In the genomic region with DNA sequence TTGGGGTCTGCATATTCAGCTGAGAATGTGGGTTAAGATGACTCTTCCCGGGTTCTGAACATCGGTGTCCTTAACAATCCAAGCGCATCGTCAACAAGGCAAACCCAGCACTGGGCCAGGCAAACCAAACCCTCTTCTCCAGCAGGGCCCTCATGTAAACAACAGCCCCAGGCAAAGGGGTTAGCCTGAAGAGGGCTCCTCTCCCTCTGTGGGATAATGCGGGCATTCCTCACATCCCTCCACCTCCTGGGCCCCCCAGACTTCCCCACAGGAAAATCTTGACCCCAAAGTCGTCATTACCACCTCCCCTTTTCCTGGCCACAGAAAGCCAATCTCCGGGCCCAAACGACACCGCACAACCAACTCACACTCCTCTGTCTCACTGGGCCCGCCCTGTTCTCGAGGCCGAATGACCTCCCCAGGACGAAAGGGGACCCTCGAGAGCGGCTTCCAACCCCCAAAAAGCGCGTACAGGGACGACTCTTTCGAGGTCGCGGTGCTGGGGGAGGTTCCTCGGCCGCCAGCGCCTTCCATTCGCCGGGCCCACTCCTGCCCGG, we compare ENCODE assay signal across 8 cellular contexts. TPM values are rescaled to one million over a fixed set of nuclear protein-coding genes. Genes with fewer than 3 reads are reported as not detected.
DNase-seq lines count a peak whose midpoint lies in the region; ATAC-seq, FAIRE-seq and TF ChIP-seq lines count a peak whose summit lies in the region.

No MANE protein-coding gene starts in this region.

- H3K4me1 Mint-ChIP-seq in naive thymus-derived CD4-positive, alpha-beta T cell, result peaks cover 36 to 73% (median 71%) of the 10 kb centered on the region in 7 donors

- dilution Hi-C loops in endothelial cell of umbilical vein (cut with MboI; ENCODE audit: extremely low pct_ligation_motif_present, low sequenced_read_pairs), result no loop called here

- H4K20me1 ChIP-seq in endothelial cell of umbilical vein (replicated peaks; ENCODE audit: control insufficient read depth, extremely low read depth, insufficient read depth, low read length), result no peaks in the 10 kb centered on the region

- H3K4me2 ChIP-seq in endothelial cell of umbilical vein (ENCODE audit: insufficient read depth, low read length), result peak overlapping the region; percentile 93

- no peak for TF ChIP-seq POLR2A in endothelial cell of umbilical vein (IDR thresholded peaks at IDR 0.05; ENCODE audit: low read depth, low read length)

- intact Hi-C loops in endothelial cell of umbilical vein (cut with micrococcal nuclease), result loop anchor here (2.0 to 10.0 kb wide), 2 partner anchors 38 to 78 kb away; a partner anchor contains a TSS
- intact Hi-C loops in naive thymus-derived CD4-positive, alpha-beta T cell (cut with micrococcal nuclease), result loop anchor here (2.0 to 5.0 kb wide), 5 partner anchors 35 to 492 kb away; a partner anchor contains a TSS

- BruUV-seq in endothelial cell of umbilical vein (replicated peaks; lab: Mats Ljungman, UMichigan), result TSS peak; percentile 45

- H3K9ac ChIP-seq in endothelial cell of umbilical vein (replicated peaks; ENCODE audit: extremely low read depth, insufficient read depth, low read length), result peak overlapping the region; percentile 90

- H3K27me3 ChIP-seq in endothelial cell of umbilical vein (ENCODE audit: control insufficient read depth in 2 of 2, insufficient read depth in 2 of 2, low read length in 2 of 2), result no peaks in the 10 kb centered on the region
- no peaks in the 10 kb centered on the region for H3K27me3 ChIP-seq in naive thymus-derived CD4-positive, alpha-beta T cell (ENCODE audit: control insufficient read depth in 2 of 2, insufficient read depth in 2 of 2, low read length in 2 of 2)

- peaks cover 10% of the 10 kb centered on the region for H3K4me1 ChIP-seq in endothelial cell of umbilical vein (ENCODE audit: control insufficient read depth, extremely low read depth, insufficient read depth, low read length)
- H3K4me1 ChIP-seq in naive thymus-derived CD4-positive, alpha-beta T cell (ENCODE audit: control insufficient read depth in 2 of 2, insufficient read depth in 2 of 2, low read length in 2 of 2), result peaks cover 27 to 30% of the 10 kb centered on the region in 2 donors

- no peak for DNase-seq in AG04449 (ENCODE audit: low read depth, low spot score)
- peak; percentile 14 for DNase-seq in SK-MEL-5 (ENCODE audit: low read depth, low spot score)
- DNase-seq in endothelial cell of umbilical vein (ENCODE audit: low read depth, low spot score), result peak; percentile 49
- DNase-seq in naive thymus-derived CD4-positive, alpha-beta T cell, result peak in 1 of 9 donors; percentile 6
- DNase-seq in putamen (ENCODE audit: low spot score), result no peak

- POLR2A ChIA-PET in AG04449 (lab: Yijun Ruan, JAX), result interaction anchor here (1.4 kb wide), 1 partner anchor 29 kb away, joined by 8 read pairs; a partner anchor contains a TSS
- POLR2A ChIA-PET in endothelial cell of umbilical vein (lab: Charles Lee), result no interaction called here
- POLR2A ChIA-PET in naive thymus-derived CD4-positive, alpha-beta T cell (lab: Charles Lee), result interaction anchor here (0.6 to 1.8 kb wide), 3 partner anchors 30 to 61 kb away, joined by 3 to 10 read pairs (median 3); a partner anchor contains a TSS

- TF ChIP-seq CTCF in AG04449 (IDR thresholded peaks at IDR 0.05; ENCODE audit: insufficient read depth, low read length, missing control alignments) (no peak), endothelial cell of umbilical vein (IDR thresholded peaks at IDR 0.05; ENCODE audit: extremely low read depth in 1 of 2, insufficient read depth in 1 of 2, low read depth in 1 of 2, low read length in 2 of 2) (no peak)

- CTCF ChIA-PET in AG04449 (lab: Yijun Ruan, JAX), result interaction anchor here (0.7 to 11.7 kb wide), 4 partner anchors 16 to 52 kb away, joined by 3 to 150 read pairs (median 4); a partner anchor contains a TSS
- CTCF ChIA-PET in endothelial cell of umbilical vein (lab: Charles Lee), result interaction anchor here (1.7 to 2.2 kb wide), 2 partner anchors 53 to 60 kb away, joined by 6 to 21 read pairs; a partner anchor contains a TSS
- CTCF ChIA-PET in naive thymus-derived CD4-positive, alpha-beta T cell (lab: Charles Lee), result interaction anchor here (0.6 to 1.2 kb wide), 2 partner anchors 53 to 486 kb away, joined by 5 read pairs; no protein-coding TSS in a partner anchor

- peak overlapping the region; percentile 77 for H2AFZ ChIP-seq in endothelial cell of umbilical vein (ENCODE audit: low read depth, low read length)

- ATAC-seq in GM19351 (IDR thresholded peaks at IDR 0.05; ENCODE audit: unreplicated experiment) (peak; percentile 5), GM19397 (IDR thresholded peaks at IDR 0.05; ENCODE audit: unreplicated experiment) (no peak), GM18517 (IDR thresholded peaks at IDR 0.05; ENCODE audit: unreplicated experiment) (no peak)
- no peak for ATAC-seq in naive thymus-derived CD4-positive, alpha-beta T cell

- peaks cover 0 to 28% (median 13%) of the 10 kb centered on the region in 5 donors for H3K36me3 Mint-ChIP-seq in naive thymus-derived CD4-positive, alpha-beta T cell

- H3K9me3 Mint-ChIP-seq in naive thymus-derived CD4-positive, alpha-beta T cell, result peaks cover 0 to 3% (median 0%) of the 10 kb centered on the region in 11 donors

- in situ Hi-C loops in SK-MEL-5 (cut with HindIII; ENCODE audit: low pct_unique_long_range_greater_than_20kb, low sequenced_read_pairs), result no loop called here

- H3K27ac Mint-ChIP-seq in naive thymus-derived CD4-positive, alpha-beta T cell, result peak overlapping the region; percentile 91 to 99 (median 98)

- no peaks in the 10 kb centered on the region for H3K9me1 ChIP-seq in endothelial cell of umbilical vein (replicated peaks; ENCODE audit: control insufficient read depth, extremely low read depth, insufficient read depth, low read length)

- H3K27me3 Mint-ChIP-seq in naive thymus-derived CD4-positive, alpha-beta T cell, result no peaks in the 10 kb centered on the region

- H3K4me3 ChIP-seq in AG04449 (ENCODE audit: low read depth, low read length) (peak overlapping the region; percentile 95), endothelial cell of umbilical vein (replicated peaks in 1 of 3; ENCODE audit: insufficient read depth in 1 of 3, low read depth in 1 of 3, low read length in 3 of 3) (peak overlapping the region; percentile 67 to 85 (median 76))
- H3K4me3 ChIP-seq in naive thymus-derived CD4-positive, alpha-beta T cell (ENCODE audit: low read length), result peak overlapping the region; percentile 84

- H3K9me3 ChIP-seq in endothelial cell of umbilical vein (replicated peaks; ENCODE audit: control insufficient read depth, insufficient read depth, low read length), result no peaks in the 10 kb centered on the region
- no peaks in the 10 kb centered on the region for H3K9me3 ChIP-seq in naive thymus-derived CD4-positive, alpha-beta T cell (ENCODE audit: control insufficient read depth in 2 of 3, low read length in 3 of 3)

- H3K27ac ChIP-seq in endothelial cell of umbilical vein (ENCODE audit: insufficient read depth, low read depth, low read length), result peak overlapping the region; percentile 40
- peak overlapping the region; percentile 99 for H3K27ac ChIP-seq in naive thymus-derived CD4-positive, alpha-beta T cell (ENCODE audit: low read depth, low read length)

- peak; percentile 74 for FAIRE-seq in endothelial cell of umbilical vein (lab: Jason Lieb, UNC)

- H3K79me2 ChIP-seq in endothelial cell of umbilical vein (ENCODE audit: control insufficient read depth, insufficient read depth, low read length), result peaks cover 50% of the 10 kb centered on the region

- peaks cover 1 to 5% of the 10 kb centered on the region in 2 experiments for H3K36me3 ChIP-seq in endothelial cell of umbilical vein (ENCODE audit: control insufficient read depth in 2 of 2, extremely low read depth in 1 of 2, insufficient read depth in 2 of 2, low read length in 2 of 2)
- H3K36me3 ChIP-seq in naive thymus-derived CD4-positive, alpha-beta T cell (ENCODE audit: control insufficient read depth in 2 of 3, insufficient read depth in 3 of 3, low read length in 3 of 3), result peaks cover 10 to 26% (median 12%) of the 10 kb centered on the region in 3 experiments

- peak overlapping the region; percentile 83 to 100 (median 95) for H3K4me3 Mint-ChIP-seq in naive thymus-derived CD4-positive, alpha-beta T cell

RNA-seq across cellular contexts. Expression of a gene that starts 0.6 kb away (rescaled TPM):
- total RNA-seq in SK-MEL-5 (2014; rRNA removed; shearing (Covaris generic)), result 190 and 218 TPM in 2 replicates
- polyA plus RNA-seq in SK-MEL-5 (2015; cell fraction: cytosol; rRNA removed), result 145 and 168 TPM in 2 replicates
- polyA plus RNA-seq in SK-MEL-5 (2015; cell fraction: nucleus; rRNA removed), result 101 and 129 TPM in 2 replicates
- total RNA-seq in endothelial cell of umbilical vein, result 229 TPM in 2 replicates
- polyA plus RNA-seq in endothelial cell of umbilical vein, result 196 and 230 TPM in 2 replicates
- polyA plus RNA-seq in endothelial cell of umbilical vein (2011; cell fraction: cytosol; rRNA removed), result 195 and 198 TPM in 2 replicates
- polyA plus RNA-seq in endothelial cell of umbilical vein (2011; cell fraction: nucleus; rRNA removed), result 202 and 237 TPM in 2 replicates
- polyA plus RNA-seq in endothelial cell of umbilical vein (2012), result 160 and 171 TPM in 2 replicates
- polyA minus RNA-seq in endothelial cell of umbilical vein, result 417 and 419 TPM in 2 replicates
- 278 TPM for polyA minus RNA-seq in endothelial cell of umbilical vein (2011; cell fraction: cytosol; rRNA and poly(A)+ RNA removed)
- polyA minus RNA-seq in endothelial cell of umbilical vein (2011; cell fraction: nucleus; rRNA and poly(A)+ RNA removed), result 149 and 190 TPM in 2 replicates
- 100 to 1,000 TPM; 153 to 213 (median 160) TPM for total RNA-seq in naive thymus-derived CD4-positive, alpha-beta T cell
- polyA plus RNA-seq in naive thymus-derived CD4-positive, alpha-beta T cell, result 100 to 1,000 TPM; 113 to 125 TPM

RNA-seq across cellular contexts. Expression of a gene that starts 0.7 kb away (rescaled TPM):
- total RNA-seq in SK-MEL-5 (2014; rRNA removed; shearing (Covaris generic)), result 43.2 and 48.6 TPM in 2 replicates
- polyA plus RNA-seq in SK-MEL-5 (2015; cell fraction: cytosol; rRNA removed), result 79.2 and 80.7 TPM in 2 replicates
- 232 TPM in 2 replicates for polyA plus RNA-seq in SK-MEL-5 (2015; cell fraction: nucleus; rRNA removed)
- total RNA-seq in endothelial cell of umbilical vein, result 28.6 and 30.8 TPM in 2 replicates
- polyA plus RNA-seq in endothelial cell of umbilical vein, result 31.7 and 34.0 TPM in 2 replicates
- polyA plus RNA-seq in endothelial cell of umbilical vein (2011; cell fraction: cytosol; rRNA removed), result 16.7 and 21.4 TPM in 2 replicates
- 80.5 and 95.5 TPM in 2 replicates for polyA plus RNA-seq in endothelial cell of umbilical vein (2011; cell fraction: nucleus; rRNA removed)
- 20.7 and 27.4 TPM in 2 replicates for polyA plus RNA-seq in endothelial cell of umbilical vein (2012)
- polyA minus RNA-seq in endothelial cell of umbilical vein, result 24.5 and 26.6 TPM in 2 replicates
- 45.1 TPM for polyA minus RNA-seq in endothelial cell of umbilical vein (2011; cell fraction: cytosol; rRNA and poly(A)+ RNA removed)
- polyA minus RNA-seq in endothelial cell of umbilical vein (2011; cell fraction: nucleus; rRNA and poly(A)+ RNA removed), result 19.1 and 24.2 TPM in 2 replicates
- total RNA-seq in naive thymus-derived CD4-positive, alpha-beta T cell, result 10 to 100 TPM; 36.9 to 59.9 (median 43.3) TPM
- polyA plus RNA-seq in naive thymus-derived CD4-positive, alpha-beta T cell, result 10 to 100 TPM; 24.6 to 30.0 TPM

RNA-seq across cellular contexts. Expression of a gene that starts 29.3 kb away (rescaled TPM):
- total RNA-seq in SK-MEL-5 (2014; rRNA removed; shearing (Covaris generic)), result 15.1 and 20.5 TPM in 2 replicates
- polyA plus RNA-seq in SK-MEL-5 (2015; cell fraction: cytosol; rRNA removed), result 51.5 and 54.5 TPM in 2 replicates
- polyA plus RNA-seq in SK-MEL-5 (2015; cell fraction: nucleus; rRNA removed), result 42.6 and 52.8 TPM in 2 replicates
- 41.6 and 44.0 TPM in 2 replicates for total RNA-seq in endothelial cell of umbilical vein
- 102 and 103 TPM in 2 replicates for polyA plus RNA-seq in endothelial cell of umbilical vein
- 58.9 and 65.6 TPM in 2 replicates for polyA plus RNA-seq in endothelial cell of umbilical vein (2011; cell fraction: cytosol; rRNA removed)
- 62.1 and 63.9 TPM in 2 replicates for polyA plus RNA-seq in endothelial cell of umbilical vein (2011; cell fraction: nucleus; rRNA removed)
- polyA plus RNA-seq in endothelial cell of umbilical vein (2012), result 34.4 and 39.0 TPM in 2 replicates
- 83.3 and 86.3 TPM in 2 replicates for polyA minus RNA-seq in endothelial cell of umbilical vein
- polyA minus RNA-seq in endothelial cell of umbilical vein (2011; cell fraction: cytosol; rRNA and poly(A)+ RNA removed), result 33.6 TPM
- polyA minus RNA-seq in endothelial cell of umbilical vein (2011; cell fraction: nucleus; rRNA and poly(A)+ RNA removed), result 19.2 and 21.5 TPM in 2 replicates
- total RNA-seq in naive thymus-derived CD4-positive, alpha-beta T cell, result 10 to 100 TPM; 37.9 to 47.6 (median 44.2) TPM
- polyA plus RNA-seq in naive thymus-derived CD4-positive, alpha-beta T cell, result 10 to 100 TPM; 62.7 to 73.8 TPM

RNA-seq across cellular contexts. Expression of a gene that starts 29.8 kb away (rescaled TPM):
- total RNA-seq in SK-MEL-5 (2014; rRNA removed; shearing (Covaris generic)), result 37.2 and 38.7 TPM in 2 replicates
- 30.9 and 33.0 TPM in 2 replicates for polyA plus RNA-seq in SK-MEL-5 (2015; cell fraction: cytosol; rRNA removed)
- 79.3 and 87.7 TPM in 2 replicates for polyA plus RNA-seq in SK-MEL-5 (2015; cell fraction: nucleus; rRNA removed)
- 37.9 and 43.6 TPM in 2 replicates for total RNA-seq in endothelial cell of umbilical vein
- polyA plus RNA-seq in endothelial cell of umbilical vein, result 60.0 and 85.1 TPM in 2 replicates
- polyA plus RNA-seq in endothelial cell of umbilical vein (2011; cell fraction: cytosol; rRNA removed), result 48.1 and 55.3 TPM in 2 replicates
- polyA plus RNA-seq in endothelial cell of umbilical vein (2011; cell fraction: nucleus; rRNA removed), result 109 and 119 TPM in 2 replicates
- polyA plus RNA-seq in endothelial cell of umbilical vein (2012), result 37.1 and 52.5 TPM in 2 replicates
- polyA minus RNA-seq in endothelial cell of umbilical vein, result 61.0 and 76.7 TPM in 2 replicates
- 17.6 TPM for polyA minus RNA-seq in endothelial cell of umbilical vein (2011; cell fraction: cytosol; rRNA and poly(A)+ RNA removed)
- 45.5 and 62.4 TPM in 2 replicates for polyA minus RNA-seq in endothelial cell of umbilical vein (2011; cell fraction: nucleus; rRNA and poly(A)+ RNA removed)
- total RNA-seq in naive thymus-derived CD4-positive, alpha-beta T cell, result 10 to 100 TPM; 54.6 to 65.1 (median 59.9) TPM
- polyA plus RNA-seq in naive thymus-derived CD4-positive, alpha-beta T cell, result 10 to 100 TPM; 42.9 to 49.3 TPM

RNA-seq across cellular contexts. Expression of a gene that starts 37.2 kb away (rescaled TPM):
- 0.24 and 0.45 TPM in 2 replicates for total RNA-seq in SK-MEL-5 (2014; rRNA removed; shearing (Covaris generic))
- 0.10 TPM in 1 of 2 replicates, not detected in the other for polyA plus RNA-seq in SK-MEL-5 (2015; cell fraction: cytosol; rRNA removed)
- polyA plus RNA-seq in SK-MEL-5 (2015; cell fraction: nucleus; rRNA removed), result 1.9 and 3.6 TPM in 2 replicates
- total RNA-seq in endothelial cell of umbilical vein, result 14.4 and 14.8 TPM in 2 replicates
- 6.5 and 7.8 TPM in 2 replicates for polyA plus RNA-seq in endothelial cell of umbilical vein
- polyA plus RNA-seq in endothelial cell of umbilical vein (2011; cell fraction: cytosol; rRNA removed), result 2.2 and 3.0 TPM in 2 replicates
- polyA plus RNA-seq in endothelial cell of umbilical vein (2011; cell fraction: nucleus; rRNA removed), result 24.3 and 28.9 TPM in 2 replicates
- 3.7 and 3.8 TPM in 2 replicates for polyA plus RNA-seq in endothelial cell of umbilical vein (2012)
- 7.2 and 7.8 TPM in 2 replicates for polyA minus RNA-seq in endothelial cell of umbilical vein
- polyA minus RNA-seq in endothelial cell of umbilical vein (2011; cell fraction: cytosol; rRNA and poly(A)+ RNA removed), result 1.1 TPM
- 8.7 and 13.7 TPM in 2 replicates for polyA minus RNA-seq in endothelial cell of umbilical vein (2011; cell fraction: nucleus; rRNA and poly(A)+ RNA removed)
- 1 to 10 TPM in 1 of 5 experiments, under 1 TPM in 4; 0.16 to 3.8 (median 0.49) TPM for total RNA-seq in naive thymus-derived CD4-positive, alpha-beta T cell
- not detected for polyA plus RNA-seq in naive thymus-derived CD4-positive, alpha-beta T cell

Comparison
In these comparisons a context has a peak if more than half of its experiments do, and no peak if none do; other contexts are left out.
1. DNase-seq: peak in SK-MEL-5 (single experiment) and endothelial cell of umbilical vein (single experiment); none in AG04449 (single experiment) and putamen (single experiment).
2. Peak in every context shown above with its lines, with median percentiles within 50 percentile points of each other: H3K4me3 ChIP-seq.